8 cellular contexts compared by ENCODE assay signal in the genomic region with DNA sequence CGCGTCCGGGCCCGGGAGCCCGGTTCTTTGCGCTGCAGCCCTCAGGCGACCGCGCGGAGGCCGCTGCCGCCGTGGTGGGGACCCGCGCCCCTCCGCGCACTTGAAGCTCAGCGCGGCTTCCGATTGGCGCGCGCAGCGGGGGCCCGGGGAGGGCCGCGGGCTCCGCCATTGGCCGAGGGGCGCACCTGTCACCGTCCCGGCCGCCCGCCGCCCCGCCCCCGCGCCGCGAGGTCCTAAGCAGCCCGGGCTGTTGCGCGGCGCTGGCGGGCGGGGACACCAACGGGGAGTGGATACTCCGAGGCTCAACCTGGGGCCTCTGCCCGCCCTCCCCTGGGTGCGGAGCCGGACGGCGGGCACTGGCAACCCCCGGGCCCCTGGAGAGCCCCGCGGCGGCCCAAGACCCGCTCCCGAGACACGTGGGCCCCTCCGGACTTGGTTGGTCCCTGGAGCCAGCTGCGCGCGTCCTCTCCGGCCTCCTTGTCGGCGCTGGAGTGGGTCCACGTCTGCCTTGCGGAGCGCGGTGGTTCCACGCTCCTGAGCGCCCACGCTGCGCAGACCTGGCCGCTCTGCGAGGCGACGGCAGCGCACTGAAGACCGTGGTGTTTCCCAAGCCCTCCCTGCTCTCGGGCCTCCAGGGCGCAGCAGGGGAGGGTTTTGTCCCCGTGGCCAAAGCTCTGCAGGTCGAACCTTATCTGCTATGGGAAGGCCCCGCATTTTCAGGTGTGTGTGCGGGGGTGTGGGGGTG. TPM values are rescaled to one million over a fixed set of nuclear protein-coding genes. Genes with fewer than 3 reads are reported as not detected.
DNase-seq lines count a peak whose midpoint lies in the region; ATAC-seq and TF ChIP-seq lines count a peak whose summit lies in the region.

A gene (minus strand): TSS at position 76 of the 745 bp plus-strand sequence. CDS start 313 bp downstream, outside the sequence.

- intact Hi-C loops in left ventricle myocardium inferior (cut with micrococcal nuclease) (no loop called here), sigmoid colon (cut with DNase I) (no loop called here)

- WGBS in sigmoid colon, 2 donors = 1% methylated on average over 87 of the region's 87 CpGs

- peaks cover 98% of the 10 kb centered on the region for H3K27me3 ChIP-seq in left ventricle myocardium inferior (ENCODE audit: low read depth)
- peaks cover 52 to 98% (median 93%) of the 10 kb centered on the region in 3 donors for H3K27me3 ChIP-seq in sigmoid colon

- no peak for TF ChIP-seq EP300 in sigmoid colon (IDR thresholded peaks at IDR 0.05)

- H3K36me3 ChIP-seq in left ventricle myocardium inferior (no peaks in the 10 kb centered on the region), sigmoid colon (no peaks in the 10 kb centered on the region)

- peak; percentile 78 for DNase-seq in DMS 273 treated with DMSO at 0.1 percent for 48 hours (lab: John Stamatoyannopoulos, UW)
- DNase-seq in NCI-H69 (lab: John Stamatoyannopoulos, UW) = peak; percentile 98
- peak; percentile 22 for DNase-seq in activated effector memory CD4-positive, alpha-beta T cell treated with Interleukin-2 at 50 U/mL for 16 hours
- peak; percentile 51 for DNase-seq in left ventricle myocardium inferior
- no peak for DNase-seq in sigmoid colon
- DNase-seq in AG08396 (ENCODE audit: low spot score) = no peak

- no peak for TF ChIP-seq CTCF in left ventricle myocardium inferior (IDR thresholded peaks at IDR 0.05; ENCODE audit: borderline replicate concordance)
- TF ChIP-seq CTCF in sigmoid colon (IDR thresholded peaks at IDR 0.05) = no peak

- H3K27ac ChIP-seq in left ventricle myocardium inferior (replicated peaks) (no peak within 1 kb of the TSS), sigmoid colon (peak within 1 kb of the TSS in 1 of 4 donors; percentile 31)

- TF ChIP-seq POLR2A in sigmoid colon (IDR thresholded peaks at IDR 0.05) = no peak

- H3K4me1 ChIP-seq in left ventricle myocardium inferior (peaks cover 26% of the 10 kb centered on the region), sigmoid colon (peaks cover 0 to 26% (median 23%) of the 10 kb centered on the region in 4 donors)

- H3K4me3 ChIP-seq in left ventricle myocardium inferior = peak within 1 kb of the TSS; percentile 70
- peak within 1 kb of the TSS in 3 of 4 donors; percentile 37 to 49 (median 48) for H3K4me3 ChIP-seq in sigmoid colon

- peak; percentile 56 for ATAC-seq in GM19438 (IDR thresholded peaks at IDR 0.05; ENCODE audit: low read depth, unreplicated experiment)
- peak; percentile 82 for ATAC-seq in HG03439 (IDR thresholded peaks at IDR 0.05; ENCODE audit: unreplicated experiment)

- H3K9me3 ChIP-seq in left ventricle myocardium inferior (replicated peaks) (no peaks in the 10 kb centered on the region), sigmoid colon (no peaks in the 10 kb centered on the region)

RNA-seq across cellular contexts. Expression of the gene that starts here (rescaled TPM):
- total RNA-seq in left ventricle myocardium inferior (not detected), sigmoid colon (not detected)
- 1 to 10 TPM; 4.2 to 5.3 (median 4.2) TPM for polyA plus RNA-seq in sigmoid colon

Comparison
In these comparisons a context has a peak if more than half of its experiments do, and no peak if none do; other contexts are left out.
1. Peak in DNase-seq and H3K4me3 ChIP-seq in left ventricle myocardium inferior; RNA of the gene not detected or under 1 TPM.
2. DNase-seq: peak in DMS 273 treated with DMSO at 0.1 percent for 48 hours (single experiment), NCI-H69 (single experiment) and activated effector memory CD4-positive, alpha-beta T cell treated with Interleukin-2 at 50 U/mL for 16 hours (single experiment); none in sigmoid colon (single experiment) and AG08396 (single experiment).